In genomic region chrX:104136241-104137019, GRCh38 we compare ENCODE assay signal across 8 cellular contexts. TPM values are rescaled to one million over a fixed set of nuclear protein-coding genes. Genes with fewer than 3 reads are reported as not detected.
DNase-seq lines count a peak whose midpoint lies in the region; ATAC-seq and TF ChIP-seq lines count a peak whose summit lies in the region.

No MANE protein-coding gene starts in this region.

- H3K36me3 Mint-ChIP-seq in activated T-helper 2 cell treated with anti-CD3 and anti-CD28 coated beads, Interferon-gamma antibody, Interleukin-2, Interleukin-4, amounts not matched to agents 10 μg/mL and 5 μg/mL and 100 μg/mL, durations not matched to agents 14 hours and 24 hours and 36 hours (ENCODE audit: low read depth): no peaks in the 10 kb centered on the region

- peaks cover 16% of the 10 kb centered on the region for H3K4me1 ChIP-seq in KMS-11 (ENCODE audit: low read depth, poor library complexity, severe bottlenecking)
- no peaks in the 10 kb centered on the region for H3K4me1 ChIP-seq in PC-9 (replicated peaks; ENCODE audit: insufficient read depth)
- no peaks in the 10 kb centered on the region for H3K4me1 ChIP-seq in neuron (ENCODE audit: insufficient read depth, low read length)

- POLR2A ChIA-PET in PC-9 (lab: Charles Lee; ENCODE audit: unreplicated experiment): no interaction called here

- H3K36me3 ChIP-seq in KMS-11 (ENCODE audit: insufficient read depth): no peaks in the 10 kb centered on the region
- H3K36me3 ChIP-seq in PC-9 (ENCODE audit: low read depth): no peaks in the 10 kb centered on the region
- H3K36me3 ChIP-seq in neuron (ENCODE audit: insufficient read depth, low read length): no peaks in the 10 kb centered on the region

- no TSS peak for BruUV-seq in PC-9 (replicated peaks; lab: Mats Ljungman, UMichigan)

- H3K27ac ChIP-seq in KMS-11 (no peak overlapping the region), PC-9 (no peak overlapping the region)

- H3K4me3 Mint-ChIP-seq in activated T-helper 2 cell treated with anti-CD3 and anti-CD28 coated beads, Interferon-gamma antibody, Interleukin-2, Interleukin-4, amounts not matched to agents 10 μg/mL and 5 μg/mL and 100 μg/mL, durations not matched to agents 14 hours and 24 hours and 36 hours (ENCODE audit: low read depth): no peak overlapping the region

- intact Hi-C loops in PC-9 (cut with micrococcal nuclease; ENCODE audit: unreplicated experiment): loop anchor here (1.0 to 2.0 kb wide), 3 partner anchors 38 to 603 kb away; no protein-coding TSS in a partner anchor
- intact Hi-C loops in activated T-helper 2 cell treated with anti-CD3 and anti-CD28 coated beads, Interferon-gamma antibody, Interleukin-2, Interleukin-4, amounts not matched to agents 10 μg/mL and 5 μg/mL and 100 μg/mL, durations not matched to agents 14 hours and 24 hours and 36 hours (cut with micrococcal nuclease): loop anchor here (1.0 kb wide), 1 partner anchor 38 kb away; no protein-coding TSS in a partner anchor

- peaks cover 15% of the 10 kb centered on the region for H3K4me1 Mint-ChIP-seq in activated T-helper 2 cell treated with anti-CD3 and anti-CD28 coated beads, Interferon-gamma antibody, Interleukin-2, Interleukin-4, amounts not matched to agents 10 μg/mL and 5 μg/mL and 100 μg/mL, durations not matched to agents 14 hours and 24 hours and 36 hours (ENCODE audit: low read depth)

- H3K79me2 ChIP-seq in KMS-11 (ENCODE audit: insufficient read depth, low read depth) (no peaks in the 10 kb centered on the region), PC-9 (ENCODE audit: low read depth) (no peaks in the 10 kb centered on the region)

- no peaks in the 10 kb centered on the region for H4K20me1 ChIP-seq in KMS-11 (ENCODE audit: insufficient read depth)
- H4K20me1 ChIP-seq in PC-9 (ENCODE audit: insufficient read depth): no peaks in the 10 kb centered on the region

- no peak overlapping the region for H3K27ac Mint-ChIP-seq in activated T-helper 2 cell treated with anti-CD3 and anti-CD28 coated beads, Interferon-gamma antibody, Interleukin-2, Interleukin-4, amounts not matched to agents 10 μg/mL and 5 μg/mL and 100 μg/mL, durations not matched to agents 14 hours and 24 hours and 36 hours

- H3K27me3 ChIP-seq in KMS-11 (ENCODE audit: insufficient read depth, low read depth): no peaks in the 10 kb centered on the region
- no peaks in the 10 kb centered on the region for H3K27me3 ChIP-seq in PC-9 (ENCODE audit: insufficient read depth, low read depth)
- H3K27me3 ChIP-seq in neuron (ENCODE audit: insufficient read depth, low read length): no peaks in the 10 kb centered on the region

- no peaks in the 10 kb centered on the region for H3K9me2 ChIP-seq in PC-9 (ENCODE audit: insufficient read depth)

- H3K9me3 Mint-ChIP-seq in activated T-helper 2 cell treated with anti-CD3 and anti-CD28 coated beads, Interferon-gamma antibody, Interleukin-2, Interleukin-4, amounts not matched to agents 10 μg/mL and 5 μg/mL and 100 μg/mL, durations not matched to agents 14 hours and 24 hours and 36 hours: no peaks in the 10 kb centered on the region

- peak; percentile 86 for DNase-seq in ELR (ENCODE audit: low read depth)
- peak; percentile 33 to 45 for DNase-seq in PC-9
- DNase-seq in activated T-helper 2 cell treated with anti-CD3 and anti-CD28 coated beads, Interferon-gamma antibody, Interleukin-2, Interleukin-4, amounts not matched to agents 10 μg/mL and 5 μg/mL and 100 μg/mL, durations not matched to agents 14 hours and 24 hours and 36 hours (ENCODE audit: low spot score): peak; percentile 14
- DNase-seq in fibroblast of the aortic adventitia (ENCODE audit: low read depth): peak; percentile 95
- no peak for DNase-seq in cortex of kidney (lab: John Stamatoyannopoulos, UW)

- CTCF ChIA-PET in PC-9 (lab: Charles Lee): no interaction called here

- H3K4me3 ChIP-seq in KMS-11 (IDR thresholded peaks at IDR 0.05; ENCODE audit: insufficient read depth, low read depth, low read length) (no peak overlapping the region), PC-9 (no peak overlapping the region), fibroblast of the aortic adventitia (ENCODE audit: low read depth, low read length) (peak overlapping the region; percentile 67), neuron (ENCODE audit: low read length) (peak overlapping the region; percentile 36)

- peak overlapping the region; percentile 61; the same call in 1 of the 2 replicates for H3K4me2 ChIP-seq in KMS-11
- peak overlapping the region; percentile 66 for H3K4me2 ChIP-seq in PC-9

- H3K9me3 ChIP-seq in PC-9 (ENCODE audit: insufficient read depth, low read depth): no peaks in the 10 kb centered on the region
- no peaks in the 10 kb centered on the region for H3K9me3 ChIP-seq in neuron (ENCODE audit: low read length)

- peak; percentile 78 for ATAC-seq in GM21737 (IDR thresholded peaks at IDR 0.05; ENCODE audit: unreplicated experiment)

- H3K9ac ChIP-seq in KMS-11: no peak overlapping the region

- H2AFZ ChIP-seq in KMS-11 (ENCODE audit: low read depth) (peak overlapping the region; percentile 54; the same call in 1 of the 2 replicates), PC-9 (0 out of 2 replicates have a peak overlapping the region, but pooled peaks have one; percentile 69), neuron (ENCODE audit: low read depth, low read length) (no peak overlapping the region)

- H3F3A ChIP-seq in PC-9 (ENCODE audit: insufficient read depth, low read depth): no peaks in the 10 kb centered on the region

- H3K27me3 Mint-ChIP-seq in activated T-helper 2 cell treated with anti-CD3 and anti-CD28 coated beads, Interferon-gamma antibody, Interleukin-2, Interleukin-4, amounts not matched to agents 10 μg/mL and 5 μg/mL and 100 μg/mL, durations not matched to agents 14 hours and 24 hours and 36 hours (ENCODE audit: low read depth): no peaks in the 10 kb centered on the region

- peak; percentile 74 for TF ChIP-seq CTCF in KMS-11 (conservative IDR thresholded peaks at IDR 0.05; ENCODE audit: low read depth, low read length)
- peak; percentile 80 for TF ChIP-seq CTCF in PC-9 (conservative IDR thresholded peaks at IDR 0.05)
- TF ChIP-seq CTCF in fibroblast of the aortic adventitia (IDR thresholded peaks at IDR 0.05; ENCODE audit: insufficient read depth, low read length): peak; percentile 80

RNA-seq across cellular contexts. Expression of gene SLC25A53, which starts 20.4 kb away (rescaled TPM):
- total RNA-seq in PC-9 (2021) (4.5 and 6.4 TPM in 2 replicates), fibroblast of the aortic adventitia (ENCODE audit: low replicate concordance) (3.6 and 12.9 TPM in 2 replicates)
- total RNA-seq in activated T-helper 2 cell treated with anti-CD3 and anti-CD28 coated beads, Interferon-gamma antibody, Interleukin-2, Interleukin-4, amounts not matched to agents 10 μg/mL and 5 μg/mL and 100 μg/mL, durations not matched to agents 14 hours and 24 hours and 36 hours: 4.1 and 4.3 TPM in 2 replicates

RNA-seq across cellular contexts. Expression of gene ZCCHC18, which starts 24.1 kb away (rescaled TPM):
- not detected in 2 replicates for total RNA-seq in PC-9 (2021)
- 0.39 and 0.69 TPM in 2 replicates for total RNA-seq in activated T-helper 2 cell treated with anti-CD3 and anti-CD28 coated beads, Interferon-gamma antibody, Interleukin-2, Interleukin-4, amounts not matched to agents 10 μg/mL and 5 μg/mL and 100 μg/mL, durations not matched to agents 14 hours and 24 hours and 36 hours
- 0.27 and 2.4 TPM in 2 replicates for total RNA-seq in fibroblast of the aortic adventitia (ENCODE audit: low replicate concordance)

RNA-seq across cellular contexts. Expression of gene FAM199X, which starts 29.8 kb away (rescaled TPM):
- total RNA-seq in PC-9 (2021): 28.5 and 35.7 TPM in 2 replicates
- 10.9 and 11.9 TPM in 2 replicates for total RNA-seq in activated T-helper 2 cell treated with anti-CD3 and anti-CD28 coated beads, Interferon-gamma antibody, Interleukin-2, Interleukin-4, amounts not matched to agents 10 μg/mL and 5 μg/mL and 100 μg/mL, durations not matched to agents 14 hours and 24 hours and 36 hours
- 10.5 and 16.7 TPM in 2 replicates for total RNA-seq in fibroblast of the aortic adventitia (ENCODE audit: low replicate concordance)

Comparison
In these comparisons a context has a peak if more than half of its experiments do, and no peak if none do; other contexts are left out.
1. H3K4me3 ChIP-seq: peak in fibroblast of the aortic adventitia (single experiment) and neuron (single experiment); none in KMS-11 (single experiment) and PC-9 (single experiment).
2. Peak in every context shown above with its lines, with median percentiles within 50 percentile points of each other: CTCF ChIP-seq.